Comparison of ENCODE assay signal across 17 cellular contexts in the genomic region with DNA sequence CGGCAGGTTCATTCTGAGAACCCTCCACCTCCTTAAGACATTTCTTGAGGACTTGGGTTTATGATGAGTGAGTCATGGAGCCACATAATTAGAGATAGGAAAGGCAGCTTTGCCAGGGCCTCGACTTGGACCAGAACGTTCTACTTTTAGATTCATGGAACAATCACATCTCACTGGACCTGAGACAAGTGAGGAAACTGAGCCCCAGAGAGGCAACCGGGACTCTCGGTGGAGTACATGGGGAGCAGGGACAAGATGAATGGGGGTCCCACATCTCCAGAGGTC. TPM values are rescaled to one million over a fixed set of nuclear protein-coding genes. Genes with fewer than 3 reads are reported as not detected.
"Had no signal": no experiment of that assay in that cellular context is flagged by ENCODE, and none has a peak within 500 bp of the region (broad histone marks: within the 10 kb centered on the region; RNA-seq: fewer than 3 reads in every experiment).

No MANE protein-coding gene starts in this region.

- DNase-seq: activated CD4-positive, alpha-beta memory T cell treated with anti-CD3 and anti-CD28 coated beads for 36 hours; activated CD4-positive, alpha-beta T cell treated with anti-CD3 and anti-CD28 coated beads for 1 hour; activated naive CD4-positive, alpha-beta T cell treated with anti-CD3 and anti-CD28 coated beads for 36 hours; cerebellar nuclear complex; endodermal cell; erythroblast; hypothalamus; mesendoderm; nephron progenitor cell; ovary; retina; stomach; T-helper 9 cell had no signal

- H3K4me3 ChIP-seq: ovary, skin epidermis, stomach, tibial nerve had no signal

- H3K9me3 ChIP-seq: ovary, stomach, tibial nerve had no signal

- H3K27me3 ChIP-seq: ovary, tibial nerve had no signal

- H3K27ac ChIP-seq: ovary had no signal

- H3K27me3 Mint-ChIP-seq: brain had no signal

- H3K9me3 Mint-ChIP-seq: activated CD4-positive, alpha-beta memory T cell treated with anti-CD3 and anti-CD28 coated beads for 36 hours; activated naive CD4-positive, alpha-beta T cell treated with anti-CD3 and anti-CD28 coated beads for 36 hours; activated T-helper 1 cell treated with anti-CD3 and anti-CD28 coated beads, Interleukin-12 subunit alpha, Interleukin-12 subunit beta, Interleukin-2, Interleukin-4 antibody, amounts not matched to agents 30 ng/mL and 10 ng/mL and 1 ng/mL, durations not matched to agents 14 hours and 24 hours and 36 hours; endodermal cell; nephron progenitor cell had no signal

- H3K4me1 Mint-ChIP-seq: endodermal cell had no signal

- H3K27ac Mint-ChIP-seq: activated CD4-positive, alpha-beta memory T cell treated with anti-CD3 and anti-CD28 coated beads for 36 hours; activated naive CD4-positive, alpha-beta T cell treated with anti-CD3 and anti-CD28 coated beads for 36 hours; activated T-helper 1 cell treated with anti-CD3 and anti-CD28 coated beads, Interleukin-12 subunit alpha, Interleukin-12 subunit beta, Interleukin-2, Interleukin-4 antibody, amounts not matched to agents 30 ng/mL and 10 ng/mL and 1 ng/mL, durations not matched to agents 14 hours and 24 hours and 36 hours; brain; endodermal cell; nephron progenitor cell had no signal

- H3K4me3 Mint-ChIP-seq: activated CD4-positive, alpha-beta memory T cell treated with anti-CD3 and anti-CD28 coated beads for 36 hours; activated naive CD4-positive, alpha-beta T cell treated with anti-CD3 and anti-CD28 coated beads for 36 hours; activated T-helper 1 cell treated with anti-CD3 and anti-CD28 coated beads, Interleukin-12 subunit alpha, Interleukin-12 subunit beta, Interleukin-2, Interleukin-4 antibody, amounts not matched to agents 30 ng/mL and 10 ng/mL and 1 ng/mL, durations not matched to agents 14 hours and 24 hours and 36 hours; brain; endodermal cell; nephron progenitor cell had no signal

- H3K36me3 Mint-ChIP-seq: activated CD4-positive, alpha-beta memory T cell treated with anti-CD3 and anti-CD28 coated beads for 36 hours; brain had no signal

- H3K36me3 ChIP-seq: ovary, stomach, tibial nerve had no signal

RNA-seq across cellular contexts. Expression of gene LINC01488, which starts 59.5 kb away (rescaled TPM):
- total RNA-seq: activated CD4-positive, alpha-beta memory T cell treated with anti-CD3 and anti-CD28 coated beads for 36 hours; activated naive CD4-positive, alpha-beta T cell treated with anti-CD3 and anti-CD28 coated beads for 36 hours; activated T-helper 1 cell treated with anti-CD3 and anti-CD28 coated beads, Interleukin-12 subunit alpha, Interleukin-12 subunit beta, Interleukin-2, Interleukin-4 antibody, amounts not matched to agents 30 ng/mL and 10 ng/mL and 1 ng/mL, durations not matched to agents 14 hours and 24 hours and 36 hours; endodermal cell; ovary; stomach; tibial nerve had no signal
